ENCODE assay signal across 15 cellular contexts in the genomic region with DNA sequence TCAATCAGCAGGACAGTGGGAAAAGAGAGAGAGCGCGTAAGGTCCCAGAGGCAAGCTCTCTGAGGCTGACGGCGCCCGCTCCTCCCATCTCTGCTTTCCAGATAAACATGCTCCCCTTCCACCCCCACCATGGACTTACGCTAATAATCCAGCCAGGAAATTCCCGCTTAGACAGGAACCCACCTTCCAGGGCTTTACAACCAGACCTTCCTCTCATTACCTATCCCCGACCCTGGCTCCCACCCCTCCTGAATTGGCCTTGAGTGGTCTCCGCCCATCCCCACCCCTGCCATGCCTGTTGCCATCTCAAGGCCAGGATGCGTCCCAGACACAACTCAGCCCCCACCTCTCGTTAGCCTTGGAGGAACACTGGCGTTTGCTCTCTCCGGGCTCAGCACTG.
DNase-seq lines count a peak whose midpoint lies in the region; ATAC-seq and TF ChIP-seq lines count a peak whose summit lies in the region.
"Had no signal": no experiment of that assay in that cellular context is flagged by ENCODE, and none has a peak within 500 bp of the region (broad histone marks: within the 10 kb centered on the region; RNA-seq: fewer than 3 reads in every experiment).

No MANE protein-coding gene starts in this region.

- no peak overlapping the region for H3K27ac ChIP-seq in lower lobe of right lung
- H3K27ac ChIP-seq: 22Rv1 had no signal

- H3K27ac Mint-ChIP-seq in osteocyte (ENCODE audit: unreplicated experiment): no peak overlapping the region
- H3K27ac Mint-ChIP-seq: GM23338 had no signal

- H3K36me3 Mint-ChIP-seq in osteocyte (ENCODE audit: unreplicated experiment): no peaks in the 10 kb centered on the region
- H3K36me3 Mint-ChIP-seq: CD8-positive, alpha-beta memory T cell had no signal

- intact Hi-C loops in lower lobe of right lung (cut with DNase I): no loop called here

- TF ChIP-seq CTCF in osteocyte (IDR thresholded peaks at IDR 0.05) (no peak), lower lobe of right lung (IDR thresholded peaks at IDR 0.05) (no peak)

- no peaks in the 10 kb centered on the region for H3K9me3 ChIP-seq in lower lobe of right lung
- H3K9me3 ChIP-seq: Caco-2 had no signal

- ATAC-seq in lower lobe of right lung: no peak
- ATAC-seq: GM12878, GM23338 had no signal

- H3K36me3 ChIP-seq in lower lobe of right lung: no peaks in the 10 kb centered on the region

- DNase-seq in NCI-H2227 (lab: John Stamatoyannopoulos, UW; ENCODE audit: unreplicated experiment) (peak; percentile 6), NCI-H2227 treated with DMSO at 0.1 percent for 48 hours (lab: John Stamatoyannopoulos, UW) (no peak), iPS-NIHi11 (ENCODE audit: low spot score) (peak; percentile 27), osteocyte (ENCODE audit: extremely low spot score, unreplicated experiment) (peak; percentile 69), NCI-H2081 (lab: John Stamatoyannopoulos, UW) (no peak), lower lobe of right lung (no peak)
- DNase-seq in activated naive CD4-positive, alpha-beta T cell treated with anti-CD3 and anti-CD28 coated beads, Interleukin-2, amount 50 U/mL, for 16 hours: no peak
- DNase-seq: Caco-2; CD8-positive, alpha-beta memory T cell; DMS53; H7 had no signal

- no peak overlapping the region for H3K4me3 ChIP-seq in lower lobe of right lung
- H3K4me3 ChIP-seq: GM12878, GM23338 had no signal

- peaks cover 24% of the 10 kb centered on the region for H3K27me3 Mint-ChIP-seq in osteocyte (ENCODE audit: unreplicated experiment)

- no peaks in the 10 kb centered on the region for H3K9me3 Mint-ChIP-seq in osteocyte (ENCODE audit: unreplicated experiment)
- H3K9me3 Mint-ChIP-seq: CD8-positive, alpha-beta memory T cell; GM23338; IgD-negative memory B cell had no signal

- H3K4me3 Mint-ChIP-seq in osteocyte (ENCODE audit: unreplicated experiment): no peak overlapping the region
- H3K4me3 Mint-ChIP-seq: CD8-positive, alpha-beta memory T cell; GM23338; IgD-negative memory B cell had no signal

- no peaks in the 10 kb centered on the region for H3K27me3 ChIP-seq in lower lobe of right lung (ENCODE audit: low read depth)

- peaks cover 12% of the 10 kb centered on the region for H3K4me1 Mint-ChIP-seq in osteocyte (ENCODE audit: unreplicated experiment)
- H3K4me1 Mint-ChIP-seq: CD8-positive, alpha-beta memory T cell; IgD-negative memory B cell had no signal

- no peaks in the 10 kb centered on the region for H3K4me1 ChIP-seq in lower lobe of right lung
- H3K4me1 ChIP-seq: Caco-2 had no signal

Comparison
In these comparisons a context has a peak if more than half of its experiments do, and no peak if none do; other contexts are left out.
1. DNase-seq: peak in NCI-H2227 (single experiment), iPS-NIHi11 (single experiment) and osteocyte (single experiment); none in NCI-H2227 treated with DMSO at 0.1 percent for 48 hours (single experiment), NCI-H2081 (0 of 2), lower lobe of right lung (single experiment) and activated naive CD4-positive, alpha-beta T cell treated with anti-CD3 and anti-CD28 coated beads, Interleukin-2, amount 50 U/mL, for 16 hours (single experiment).